In genomic region chr13:110869805-110870706, GRCh38 we compare ENCODE assay signal across 1 cellular context.
A peak's percentile ranks its signal among the peaks of the same experiment; 100 is the strongest.
TF ChIP-seq lines count a peak whose summit lies in the region.

No MANE protein-coding gene starts in this region.

TF ChIP-seq in HEK293, 187 proteins besides CTCF, POLR2A, EP300 and RAD21 (continued from another document and continues in another):
- peak; percentile 99 for TF ChIP-seq TSHZ1 (tag by site-specific recombination; IDR thresholded peaks at IDR 0.05; ENCODE audit: borderline replicate concordance)
- TF ChIP-seq ZNF175 (tag by site-specific recombination; IDR thresholded peaks at IDR 0.05), result no peak
- peak; percentile 91 for TF ChIP-seq ZNF2 (tag by site-specific recombination; IDR thresholded peaks at IDR 0.05)
- TF ChIP-seq HOXD13 (CRISPR knock-in tag; IDR thresholded peaks at IDR 0.05; ENCODE audit: borderline replicate concordance), result no peak
- peak; percentile 32; the same call in 1 of the 2 replicates for TF ChIP-seq ZSCAN30 (tag by site-specific recombination; IDR thresholded peaks at IDR 0.05)
- no peak for TF ChIP-seq ZNF37A (tag by site-specific recombination; IDR thresholded peaks at IDR 0.05)
- TF ChIP-seq, protein P1, sequence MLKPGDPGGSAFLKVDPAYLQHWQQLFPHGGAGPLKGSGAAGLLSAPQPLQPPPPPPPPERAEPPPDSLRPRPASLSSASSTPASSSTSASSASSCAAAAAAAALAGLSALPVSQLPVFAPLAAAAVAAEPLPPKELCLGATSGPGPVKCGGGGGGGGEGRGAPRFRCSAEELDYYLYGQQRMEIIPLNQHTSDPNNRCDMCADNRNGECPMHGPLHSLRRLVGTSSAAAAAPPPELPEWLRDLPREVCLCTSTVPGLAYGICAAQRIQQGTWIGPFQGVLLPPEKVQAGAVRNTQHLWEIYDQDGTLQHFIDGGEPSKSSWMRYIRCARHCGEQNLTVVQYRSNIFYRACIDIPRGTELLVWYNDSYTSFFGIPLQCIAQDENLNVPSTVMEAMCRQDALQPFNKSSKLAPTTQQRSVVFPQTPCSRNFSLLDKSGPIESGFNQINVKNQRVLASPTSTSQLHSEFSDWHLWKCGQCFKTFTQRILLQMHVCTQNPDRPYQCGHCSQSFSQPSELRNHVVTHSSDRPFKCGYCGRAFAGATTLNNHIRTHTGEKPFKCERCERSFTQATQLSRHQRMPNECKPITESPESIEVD (tag by site-specific recombination; IDR thresholded peaks at IDR 0.05), result peak; percentile 73; the same call in 1 of the 2 replicates
- no peak; the same call in 1 of the 2 replicates for TF ChIP-seq OSR2 (tag by site-specific recombination; IDR thresholded peaks at IDR 0.05)
- TF ChIP-seq, protein P2, sequence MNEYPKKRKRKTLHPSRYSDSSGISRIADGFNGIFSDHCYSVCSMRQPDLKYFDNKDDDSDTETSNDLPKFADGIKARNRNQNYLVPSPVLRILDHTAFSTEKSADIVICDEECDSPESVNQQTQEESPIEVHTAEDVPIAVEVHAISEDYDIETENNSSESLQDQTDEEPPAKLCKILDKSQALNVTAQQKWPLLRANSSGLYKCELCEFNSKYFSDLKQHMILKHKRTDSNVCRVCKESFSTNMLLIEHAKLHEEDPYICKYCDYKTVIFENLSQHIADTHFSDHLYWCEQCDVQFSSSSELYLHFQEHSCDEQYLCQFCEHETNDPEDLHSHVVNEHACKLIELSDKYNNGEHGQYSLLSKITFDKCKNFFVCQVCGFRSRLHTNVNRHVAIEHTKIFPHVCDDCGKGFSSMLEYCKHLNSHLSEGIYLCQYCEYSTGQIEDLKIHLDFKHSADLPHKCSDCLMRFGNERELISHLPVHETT (tag by site-specific recombination; IDR thresholded peaks at IDR 0.05), result peak; percentile 99
- peak; percentile 73 for TF ChIP-seq SETDB1 (IDR thresholded peaks at IDR 0.05; ENCODE audit: insufficient read length, low read length)
- peak; percentile 98 for TF ChIP-seq IKZF3 (tag by site-specific recombination; IDR thresholded peaks at IDR 0.05)
- TF ChIP-seq ZNF664 (tag by site-specific recombination; IDR thresholded peaks at IDR 0.05), result 0 out of 2 replicates have a peak, but pooled peaks have one; percentile 41
- TF ChIP-seq ZNF830 (tag by site-specific recombination; IDR thresholded peaks at IDR 0.05; ENCODE audit: low read depth), result no peak
- TF ChIP-seq SP2 (tag by site-specific recombination; IDR thresholded peaks at IDR 0.05), result peak; percentile 80
- TF ChIP-seq ZNF610 (tag by site-specific recombination; IDR thresholded peaks at IDR 0.05; ENCODE audit: borderline replicate concordance), result no peak
- no peak; the same call in 1 of the 2 replicates for TF ChIP-seq PBX3 (CRISPR knock-in tag; IDR thresholded peaks at IDR 0.05)
- 0 out of 2 replicates have a peak, but pooled peaks have one; percentile 16 for TF ChIP-seq ZNF335 (tag by site-specific recombination; conservative IDR thresholded peaks at IDR 0.05)
- TF ChIP-seq ZFP37 (tag by site-specific recombination; IDR thresholded peaks at IDR 0.05), result peak; percentile 98
- TF ChIP-seq, protein P3, sequence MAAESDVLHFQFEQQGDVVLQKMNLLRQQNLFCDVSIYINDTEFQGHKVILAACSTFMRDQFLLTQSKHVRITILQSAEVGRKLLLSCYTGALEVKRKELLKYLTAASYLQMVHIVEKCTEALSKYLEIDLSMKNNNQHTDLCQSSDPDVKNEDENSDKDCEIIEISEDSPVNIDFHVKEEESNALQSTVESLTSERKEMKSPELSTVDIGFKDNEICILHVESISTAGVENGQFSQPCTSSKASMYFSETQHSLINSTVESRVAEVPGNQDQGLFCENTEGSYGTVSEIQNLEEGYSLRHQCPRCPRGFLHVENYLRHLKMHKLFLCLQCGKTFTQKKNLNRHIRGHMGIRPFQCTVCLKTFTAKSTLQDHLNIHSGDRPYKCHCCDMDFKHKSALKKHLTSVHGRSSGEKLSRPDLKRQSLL (tag by site-specific recombination; IDR thresholded peaks at IDR 0.05), result no peak
- no peak for TF ChIP-seq ZNF169 (tag by site-specific recombination; IDR thresholded peaks at IDR 0.05)
- 0 out of 2 replicates have a peak, but pooled peaks have one; percentile 30 for TF ChIP-seq ZNF362 (tag by site-specific recombination; IDR thresholded peaks at IDR 0.05)
- no peak for TF ChIP-seq ZNF138 (tag by site-specific recombination; IDR thresholded peaks at IDR 0.05; ENCODE audit: borderline replicate concordance)
- TF ChIP-seq, protein P4, sequence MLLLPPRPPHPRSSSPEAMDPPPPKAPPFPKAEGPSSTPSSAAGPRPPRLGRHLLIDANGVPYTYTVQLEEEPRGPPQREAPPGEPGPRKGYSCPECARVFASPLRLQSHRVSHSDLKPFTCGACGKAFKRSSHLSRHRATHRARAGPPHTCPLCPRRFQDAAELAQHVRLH (tag by site-specific recombination; IDR thresholded peaks at IDR 0.05), result no peak
- no peak for TF ChIP-seq ZNF10 (tag by site-specific recombination; IDR thresholded peaks at IDR 0.05)
- peak; percentile 79; the same call in 1 of the 2 replicates for TF ChIP-seq ZBTB17 (tag by site-specific recombination; IDR thresholded peaks at IDR 0.05)
- peak; percentile 88 for TF ChIP-seq REST (tag by site-specific recombination; IDR thresholded peaks at IDR 0.05)
- no peak for TF ChIP-seq EGR2 (tag by site-specific recombination; IDR thresholded peaks at IDR 0.05; ENCODE audit: low read depth)
- no peak for TF ChIP-seq ZNF548 (tag by site-specific recombination; IDR thresholded peaks at IDR 0.05)
- no peak for TF ChIP-seq ZNF514 (tag by site-specific recombination; IDR thresholded peaks at IDR 0.05)
- TF ChIP-seq PRDM1 (tag by site-specific recombination; IDR thresholded peaks at IDR 0.05), result peak; percentile 97
- peak; percentile 25; the same call in 1 of the 2 replicates for TF ChIP-seq ZNF623 (tag by site-specific recombination; IDR thresholded peaks at IDR 0.05)
- peak; percentile 94 for TF ChIP-seq ZNF558 (tag by site-specific recombination; IDR thresholded peaks at IDR 0.05)
- TF ChIP-seq ZNF274 (IDR thresholded peaks at IDR 0.05; ENCODE audit: low read length), result no peak
- TF ChIP-seq ZNF274 (tag by site-specific recombination; IDR thresholded peaks at IDR 0.05; ENCODE audit: borderline replicate concordance), result no peak; the same call in 1 of the 2 replicates
- TF ChIP-seq ZNF677 (tag by site-specific recombination; IDR thresholded peaks at IDR 0.05), result no peak
- TF ChIP-seq ZNF19 (tag by site-specific recombination; IDR thresholded peaks at IDR 0.05; ENCODE audit: low read depth), result no peak
- peak; percentile 85 for TF ChIP-seq WT1 (tag by site-specific recombination; IDR thresholded peaks at IDR 0.05)
- no peak; the same call in 1 of the 2 replicates for TF ChIP-seq ZNF561 (tag by site-specific recombination; IDR thresholded peaks at IDR 0.05; ENCODE audit: borderline replicate concordance)
- no peak for TF ChIP-seq ZNF521 (tag by site-specific recombination; IDR thresholded peaks at IDR 0.05)
- TF ChIP-seq ZNF670 (tag by site-specific recombination; IDR thresholded peaks at IDR 0.05; ENCODE audit: low read depth), result 0 out of 2 replicates have a peak, but pooled peaks have one; percentile 7
- TF ChIP-seq ZNF555 (tag by site-specific recombination; conservative IDR thresholded peaks at IDR 0.05), result no peak
- TF ChIP-seq ZNF624 (tag by site-specific recombination; IDR thresholded peaks at IDR 0.05), result no peak
- TF ChIP-seq ZNF544 (tag by site-specific recombination; IDR thresholded peaks at IDR 0.05), result no peak
- peak; percentile 59 for TF ChIP-seq GLIS2 (tag by site-specific recombination; IDR thresholded peaks at IDR 0.05)
- TF ChIP-seq, protein P5, sequence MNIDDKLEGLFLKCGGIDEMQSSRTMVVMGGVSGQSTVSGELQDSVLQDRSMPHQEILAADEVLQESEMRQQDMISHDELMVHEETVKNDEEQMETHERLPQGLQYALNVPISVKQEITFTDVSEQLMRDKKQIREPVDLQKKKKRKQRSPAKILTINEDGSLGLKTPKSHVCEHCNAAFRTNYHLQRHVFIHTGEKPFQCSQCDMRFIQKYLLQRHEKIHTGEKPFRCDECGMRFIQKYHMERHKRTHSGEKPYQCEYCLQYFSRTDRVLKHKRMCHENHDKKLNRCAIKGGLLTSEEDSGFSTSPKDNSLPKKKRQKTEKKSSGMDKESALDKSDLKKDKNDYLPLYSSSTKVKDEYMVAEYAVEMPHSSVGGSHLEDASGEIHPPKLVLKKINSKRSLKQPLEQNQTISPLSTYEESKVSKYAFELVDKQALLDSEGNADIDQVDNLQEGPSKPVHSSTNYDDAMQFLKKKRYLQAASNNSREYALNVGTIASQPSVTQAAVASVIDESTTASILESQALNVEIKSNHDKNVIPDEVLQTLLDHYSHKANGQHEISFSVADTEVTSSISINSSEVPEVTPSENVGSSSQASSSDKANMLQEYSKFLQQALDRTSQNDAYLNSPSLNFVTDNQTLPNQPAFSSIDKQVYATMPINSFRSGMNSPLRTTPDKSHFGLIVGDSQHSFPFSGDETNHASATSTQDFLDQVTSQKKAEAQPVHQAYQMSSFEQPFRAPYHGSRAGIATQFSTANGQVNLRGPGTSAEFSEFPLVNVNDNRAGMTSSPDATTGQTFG (tag by site-specific recombination; IDR thresholded peaks at IDR 0.05; ENCODE audit: borderline replicate concordance), result no peak
- no peak for TF ChIP-seq ZNF473 (tag by site-specific recombination; IDR thresholded peaks at IDR 0.05)
- TF ChIP-seq ZNF211 (tag by site-specific recombination; IDR thresholded peaks at IDR 0.05; ENCODE audit: low read depth), result no peak
- TF ChIP-seq BCL11B (tag by site-specific recombination; IDR thresholded peaks at IDR 0.05; ENCODE audit: low read depth), result no peak
- no peak for TF ChIP-seq RBAK (tag by site-specific recombination; IDR thresholded peaks at IDR 0.05)
- peak; percentile 100 for TF ChIP-seq ZEB2 (tag by site-specific recombination; IDR thresholded peaks at IDR 0.05)
- TF ChIP-seq SP7 (tag by site-specific recombination; IDR thresholded peaks at IDR 0.05), result peak; percentile 99
- TF ChIP-seq ZNF16 (tag by site-specific recombination; IDR thresholded peaks at IDR 0.05; ENCODE audit: low read depth), result no peak
- TF ChIP-seq ZNF221 (tag by site-specific recombination; IDR thresholded peaks at IDR 0.05; ENCODE audit: borderline replicate concordance), result no peak
- TF ChIP-seq ZNF785 (tag by site-specific recombination; IDR thresholded peaks at IDR 0.05), result no peak
- peak; percentile 78 for TF ChIP-seq KLF10 (tag by site-specific recombination; IDR thresholded peaks at IDR 0.05)
- TF ChIP-seq YY1 (tag by site-specific recombination; IDR thresholded peaks at IDR 0.05), result no peak
